In genomic region chr2:106695919-106696318, GRCh38 we compare ENCODE assay signal across 13 cellular contexts.
A peak's percentile ranks its signal among the peaks of the same experiment; 100 is the strongest.
DNase-seq lines count a peak whose midpoint lies in the region; ATAC-seq and TF ChIP-seq lines count a peak whose summit lies in the region.
"Had no signal": no experiment of that assay in that cellular context is flagged by ENCODE, and none has a peak within 500 bp of the region (broad histone marks: within the 10 kb centered on the region; RNA-seq: fewer than 3 reads in every experiment).

No MANE protein-coding gene starts in this region.

- no peak for TF ChIP-seq CTCF in mucosa of descending colon (IDR thresholded peaks at IDR 0.05)

- intact Hi-C loops in mucosa of descending colon (cut with DNase I, micrococcal nuclease), result no loop called here

- H3K4me3 ChIP-seq in mucosa of descending colon, result no peak overlapping the region
- H3K4me3 ChIP-seq: GM12878 had no signal

- H3K36me3 ChIP-seq in mucosa of descending colon (ENCODE audit: low read depth), result no peaks in the 10 kb centered on the region

- H3K4me1 ChIP-seq in mucosa of descending colon (ENCODE audit: low read depth), result peaks cover 8% of the 10 kb centered on the region

- ATAC-seq in mucosa of descending colon (peak; percentile 92), HG03442 (IDR thresholded peaks at IDR 0.05; ENCODE audit: unreplicated experiment) (no peak), HG03457 (IDR thresholded peaks at IDR 0.05; ENCODE audit: unreplicated experiment) (no peak)
- ATAC-seq: CD8-positive, alpha-beta T cell; GM12878 had no signal

- no peaks in the 10 kb centered on the region for H3K9me3 ChIP-seq in mucosa of descending colon

- DNase-seq in DMS153 (lab: John Stamatoyannopoulos, UW) (peak; percentile 6), DMS153 treated with DMSO at 0.1 percent for 48 hours (lab: John Stamatoyannopoulos, UW; ENCODE audit: unreplicated experiment) (no peak), NCI-H69 (lab: John Stamatoyannopoulos, UW) (peak; percentile 2), mucosa of descending colon (peak in 1 of 3 donors; percentile 28), RPMI8226 (no peak)
- DNase-seq: CD8-positive, alpha-beta T cell; COR-L47; DMS79; GOT3; H9 had no signal

Comparison
In these comparisons a context has a peak if more than half of its experiments do, and no peak if none do; other contexts are left out.
1. DNase-seq: peak in DMS153 (single experiment) and NCI-H69 (single experiment); none in DMS153 treated with DMSO at 0.1 percent for 48 hours (single experiment) and RPMI8226 (single experiment).